In genomic region chr14:93067088-93067487, GRCh38 we compare ENCODE assay signal across 17 cellular contexts. TPM values are rescaled to one million over a fixed set of nuclear protein-coding genes. Genes with fewer than 3 reads are reported as not detected.
A peak's percentile ranks its signal among the peaks of the same experiment; 100 is the strongest.
DNase-seq lines count a peak whose midpoint lies in the region; ATAC-seq and TF ChIP-seq lines count a peak whose summit lies in the region.
"Had no signal": no experiment of that assay in that cellular context is flagged by ENCODE, and none has a peak within 500 bp of the region (broad histone marks: within the 10 kb centered on the region; RNA-seq: fewer than 3 reads in every experiment).

No MANE protein-coding gene starts in this region.

- TF ChIP-seq POLR2A in thyroid gland (IDR thresholded peaks at IDR 0.05): no peak

- peak overlapping the region; percentile 73 to 90 (median 81) for H3K27ac ChIP-seq in thyroid gland
- H3K27ac ChIP-seq: cardiac muscle cell, vagina had no signal

- no peak overlapping the region for H3K4me3 Mint-ChIP-seq in activated naive CD4-positive, alpha-beta T cell treated with anti-CD3 and anti-CD28 coated beads, Interleukin-2, amount 10 ng/mL, durations not matched to agents 7 days and 5 days
- peak overlapping the region; percentile 73 for H3K4me3 Mint-ChIP-seq in activated naive CD8-positive, alpha-beta T cell
- H3K4me3 Mint-ChIP-seq: endodermal cell had no signal

- CTCF ChIA-PET in activated naive CD4-positive, alpha-beta T cell treated with anti-CD3 and anti-CD28 coated beads, Interleukin-2, amount 10 ng/mL, durations not matched to agents 7 days and 5 days (lab: Charles Lee): interaction anchor here (1.1 kb wide), 1 partner anchor 46 kb away, joined by 4 read pairs; no protein-coding TSS in a partner anchor

- H3K27me3 Mint-ChIP-seq in activated naive CD4-positive, alpha-beta T cell treated with anti-CD3 and anti-CD28 coated beads, Interleukin-2, amount 10 ng/mL, durations not matched to agents 7 days and 5 days: no peaks in the 10 kb centered on the region
- H3K27me3 Mint-ChIP-seq in activated naive CD8-positive, alpha-beta T cell: no peaks in the 10 kb centered on the region

- intact Hi-C loops in thyroid gland (cut with DNase I): no loop called here

- no peaks in the 10 kb centered on the region for H3K9me3 ChIP-seq in thyroid gland
- H3K9me3 ChIP-seq: SK-N-SH, vagina had no signal

- H3K36me3 ChIP-seq in thyroid gland: no peaks in the 10 kb centered on the region
- H3K36me3 ChIP-seq: cardiac muscle cell, vagina had no signal

- H3K36me3 Mint-ChIP-seq in activated naive CD4-positive, alpha-beta T cell treated with anti-CD3 and anti-CD28 coated beads, Interleukin-2, amount 10 ng/mL, durations not matched to agents 7 days and 5 days: peaks cover 8% of the 10 kb centered on the region
- no peaks in the 10 kb centered on the region for H3K36me3 Mint-ChIP-seq in activated naive CD8-positive, alpha-beta T cell

- H3K4me3 ChIP-seq in thyroid gland (replicated peaks in 1 of 3): no peak overlapping the region
- H3K4me3 ChIP-seq: cardiac muscle cell, vagina had no signal

- H3K27ac Mint-ChIP-seq in activated naive CD4-positive, alpha-beta T cell treated with anti-CD3 and anti-CD28 coated beads, Interleukin-2, amount 10 ng/mL, durations not matched to agents 7 days and 5 days: peak overlapping the region; percentile 89
- H3K27ac Mint-ChIP-seq in activated naive CD8-positive, alpha-beta T cell: peak overlapping the region; percentile 97
- H3K27ac Mint-ChIP-seq: endodermal cell had no signal

- WGBS in thyroid gland, 2 donors: 30 to 33% methylated on average over 5 of the region's 5 CpGs

- ATAC-seq in GM18517 (IDR thresholded peaks at IDR 0.05; ENCODE audit: unreplicated experiment): no peak
- ATAC-seq in GM18861 (IDR thresholded peaks at IDR 0.05; ENCODE audit: unreplicated experiment): no peak
- ATAC-seq: left ventricle myocardium superior, PC-3 had no signal

- no peak for TF ChIP-seq CTCF in thyroid gland (IDR thresholded peaks at IDR 0.05)

- H3K4me1 ChIP-seq in thyroid gland: peaks cover 22 to 53% of the 10 kb centered on the region in 2 donors

- no peak for DNase-seq in activated naive CD4-positive, alpha-beta T cell treated with anti-CD3 and anti-CD28 coated beads, Interleukin-2, amount 10 ng/mL, durations not matched to agents 7 days and 5 days
- DNase-seq in activated naive CD4-positive, alpha-beta T cell (lab: John Stamatoyannopoulos, UW): no peak
- DNase-seq in kidney glomerular epithelial cell (lab: John Stamatoyannopoulos, UW) (peak; percentile 41), thyroid gland (peak; percentile 88 to 93), NCI-H510A treated with DMSO at 0.1 percent for 48 hours (lab: John Stamatoyannopoulos, UW) (no peak)
- DNase-seq: activated gamma-delta T cell, COR-L47, endodermal cell, left ventricle myocardium superior, NCI-H1048, PC-3, SK-N-SH had no signal

- H3K4me1 Mint-ChIP-seq in activated naive CD4-positive, alpha-beta T cell treated with anti-CD3 and anti-CD28 coated beads, Interleukin-2, amount 10 ng/mL, durations not matched to agents 7 days and 5 days: peaks cover 46% of the 10 kb centered on the region
- peaks cover 70% of the 10 kb centered on the region for H3K4me1 Mint-ChIP-seq in activated naive CD8-positive, alpha-beta T cell (ENCODE audit: low read depth)
- H3K4me1 Mint-ChIP-seq: endodermal cell had no signal

- H3K9me3 Mint-ChIP-seq in activated naive CD4-positive, alpha-beta T cell treated with anti-CD3 and anti-CD28 coated beads, Interleukin-2, amount 10 ng/mL, durations not matched to agents 7 days and 5 days: no peaks in the 10 kb centered on the region
- no peaks in the 10 kb centered on the region for H3K9me3 Mint-ChIP-seq in activated naive CD8-positive, alpha-beta T cell (ENCODE audit: low read depth)
- H3K9me3 Mint-ChIP-seq: endodermal cell had no signal

- no peaks in the 10 kb centered on the region for H3K27me3 ChIP-seq in thyroid gland
- H3K27me3 ChIP-seq: cardiac muscle cell, vagina had no signal

RNA-seq across cellular contexts. Expression of gene ITPK1, which starts 48.6 kb away (rescaled TPM):
- total RNA-seq in thyroid gland: 10 to 100 TPM; 43.9 to 56.1 (median 44.5) TPM

Comparison
In these comparisons a context has a peak if more than half of its experiments do, and no peak if none do; other contexts are left out.
1. DNase-seq: peak in kidney glomerular epithelial cell (single experiment) and thyroid gland (2 of 2); none in activated naive CD4-positive, alpha-beta T cell treated with anti-CD3 and anti-CD28 coated beads, Interleukin-2, amount 10 ng/mL, durations not matched to agents 7 days and 5 days (single experiment), activated naive CD4-positive, alpha-beta T cell (0 of 4) and NCI-H510A treated with DMSO at 0.1 percent for 48 hours (single experiment).